Comparison of ENCODE assay signal across 8 cellular contexts in genomic region chr10:7818295-7819125, GRCh38. TPM values are rescaled to one million over a fixed set of nuclear protein-coding genes. Genes with fewer than 3 reads are reported as not detected.
DNase-seq lines count a peak whose midpoint lies in the region; ATAC-seq, FAIRE-seq and TF ChIP-seq lines count a peak whose summit lies in the region.

Gene TAF3, plus strand, starts transcription at chr10:7818505. Its CDS starts 205 bp downstream, at chr10:7818710.

- H3K27ac ChIP-seq in AG04450 (ENCODE audit: low read depth, low read length) (no peak within 1 kb of the TSS), smooth muscle cell (ENCODE audit: low read depth) (no peak within 1 kb of the TSS)

- peaks cover 7% of the 10 kb centered on the region for H4K20me1 ChIP-seq in smooth muscle cell (ENCODE audit: low read depth)

- H3K27ac Mint-ChIP-seq in WTC11: peak within 1 kb of the TSS; percentile 94
- peak within 1 kb of the TSS; percentile 83 to 99 (median 86) for H3K27ac Mint-ChIP-seq in immature natural killer cell

- CTCF ChIA-PET in AG04450 (lab: Charles Lee) (interaction anchor here (0.6 to 2.7 kb wide), 5 partner anchors 10 to 1493 kb away, joined by 3 to 11 read pairs (median 5); no protein-coding TSS in a partner anchor), WTC11 (lab: Charles Lee) (interaction anchor here (1.0 to 1.9 kb wide), 7 partner anchors 10 to 293 kb away, joined by 3 to 9 read pairs (median 6); partner anchors contain the start of genes ATP5F1C and KIN)

- POLR2A ChIA-PET in AG04450 (lab: Yijun Ruan, JAX): interaction anchor here (0.9 to 1.9 kb wide), 4 partner anchors 9 to 267 kb away, joined by 3 to 13 read pairs (median 5); partner anchors contain the start of genes ATP5F1C and KIN
- POLR2A ChIA-PET in WTC11 (lab: Charles Lee): interaction anchor here (0.7 to 1.8 kb wide), 7 partner anchors 9 to 407 kb away, joined by 3 to 15 read pairs (median 3); partner anchors contain the start of genes ATP5F1C and KIN

- no peaks in the 10 kb centered on the region for H3F3A ChIP-seq in smooth muscle cell (ENCODE audit: low read depth)

- H3K9ac ChIP-seq in smooth muscle cell (ENCODE audit: low read depth): peak within 1 kb of the TSS; percentile 79

- H3K27me3 ChIP-seq in AG04450 (ENCODE audit: control insufficient read depth, insufficient read depth, low read length) (peaks cover 11% of the 10 kb centered on the region), bronchial epithelial cell (ENCODE audit: control insufficient read depth, insufficient read depth, low read length) (no peaks in the 10 kb centered on the region), smooth muscle cell (ENCODE audit: low read depth) (no peaks in the 10 kb centered on the region)

- H3K4me1 ChIP-seq in smooth muscle cell (ENCODE audit: low read depth): peaks cover 6% of the 10 kb centered on the region

- peak; percentile 44 for DNase-seq in AG04450 (ENCODE audit: low read depth, low spot score)
- DNase-seq in NCI-H2171 treated with DMSO at 0.1 percent for 48 hours (lab: John Stamatoyannopoulos, UW): peak; percentile 75
- DNase-seq in WTC11 (ENCODE audit: low spot score): peak; percentile 96
- DNase-seq in bronchial epithelial cell (ENCODE audit: low read depth): peak; percentile 61
- DNase-seq in immature natural killer cell: peak; percentile 85 to 86 (median 86)
- DNase-seq in smooth muscle cell (lab: John Stamatoyannopoulos, UW; ENCODE audit: unreplicated experiment): peak; percentile 54

- H3K9me3 Mint-ChIP-seq in WTC11 (no peaks in the 10 kb centered on the region), immature natural killer cell (no peaks in the 10 kb centered on the region)

- ATAC-seq in GM18870 (IDR thresholded peaks at IDR 0.05; ENCODE audit: unreplicated experiment) (peak; percentile 79), HG03103 (IDR thresholded peaks at IDR 0.05; ENCODE audit: low read depth, unreplicated experiment) (peak; percentile 86), WTC11 (peak; percentile 85)

- peak within 1 kb of the TSS; percentile 99 for H3K4me3 ChIP-seq in AG04450 (ENCODE audit: low read depth, low read length)
- H3K4me3 ChIP-seq in bronchial epithelial cell (ENCODE audit: low read depth, low read length): peak within 1 kb of the TSS; percentile 97
- peak within 1 kb of the TSS; percentile 86 for H3K4me3 ChIP-seq in smooth muscle cell

- H2AFZ ChIP-seq in smooth muscle cell (ENCODE audit: low read depth): peak within 1 kb of the TSS; percentile 79

- TF ChIP-seq CTCF in AG04450 (IDR thresholded peaks at IDR 0.05; ENCODE audit: low read depth, low read length): no peak
- TF ChIP-seq CTCF in WTC11 (IDR thresholded peaks at IDR 0.05): no peak
- no peak for TF ChIP-seq CTCF in bronchial epithelial cell (IDR thresholded peaks at IDR 0.05; ENCODE audit: insufficient read depth, low read length, severe bottlenecking)
- no peak for TF ChIP-seq CTCF in smooth muscle cell (IDR thresholded peaks at IDR 0.05; ENCODE audit: borderline replicate concordance, insufficient read depth, poor library complexity, severe bottlenecking)

- H3K9me3 ChIP-seq in AG04450 (ENCODE audit: control insufficient read depth, insufficient read depth, low read length) (no peaks in the 10 kb centered on the region; the same call in 1 of the 2 replicates), smooth muscle cell (replicated peaks; ENCODE audit: low read depth) (no peaks in the 10 kb centered on the region)

- FAIRE-seq in bronchial epithelial cell (lab: Jason Lieb, UNC): no peak

- peaks cover 20% of the 10 kb centered on the region for H3K4me1 Mint-ChIP-seq in WTC11
- H3K4me1 Mint-ChIP-seq in immature natural killer cell: peaks cover 32 to 45% of the 10 kb centered on the region in 2 donors

- WGBS in smooth muscle cell (ENCODE audit: low lambda C conversion rate): under 1% methylated on average over 77 of the region's 77 CpGs

- H3K4me3 Mint-ChIP-seq in WTC11 (peak within 1 kb of the TSS; percentile 97), immature natural killer cell (peak within 1 kb of the TSS; percentile 95 to 100 (median 98))

- H3K36me3 Mint-ChIP-seq in WTC11 (no peaks in the 10 kb centered on the region), immature natural killer cell (no peaks in the 10 kb centered on the region)

- peaks cover 22% of the 10 kb centered on the region for H3K79me2 ChIP-seq in smooth muscle cell (ENCODE audit: low read depth)

- peaks cover 2% of the 10 kb centered on the region for H3K36me3 ChIP-seq in bronchial epithelial cell (ENCODE audit: control insufficient read depth, insufficient read depth, low read length)
- no peaks in the 10 kb centered on the region for H3K36me3 ChIP-seq in smooth muscle cell (ENCODE audit: low read depth)

- H3K4me2 ChIP-seq in smooth muscle cell: peak within 1 kb of the TSS; percentile 87

- H3K27me3 Mint-ChIP-seq in WTC11 (ENCODE audit: low read depth): peaks cover 6% of the 10 kb centered on the region; the same call in 1 of the 2 replicates
- peaks cover 3 to 17% (median 5%) of the 10 kb centered on the region in 3 donors for H3K27me3 Mint-ChIP-seq in immature natural killer cell (ENCODE audit: low read depth in 3 of 3)

TF ChIP-seq in WTC11, 78 proteins besides CTCF, POLR2A, EP300 and RAD21 (continues in another document):
- TF ChIP-seq ZMAT4 (CRISPR knock-in tag; IDR thresholded peaks at IDR 0.05) (no peak), ESRRA (CRISPR knock-in tag; IDR thresholded peaks at IDR 0.05; ENCODE audit: borderline replicate concordance) (no peak), HMGA2 (CRISPR knock-in tag; IDR thresholded peaks at IDR 0.05) (no peak), ZSCAN18 (CRISPR knock-in tag; IDR thresholded peaks at IDR 0.05) (no peak)
- TF ChIP-seq, protein P1, sequence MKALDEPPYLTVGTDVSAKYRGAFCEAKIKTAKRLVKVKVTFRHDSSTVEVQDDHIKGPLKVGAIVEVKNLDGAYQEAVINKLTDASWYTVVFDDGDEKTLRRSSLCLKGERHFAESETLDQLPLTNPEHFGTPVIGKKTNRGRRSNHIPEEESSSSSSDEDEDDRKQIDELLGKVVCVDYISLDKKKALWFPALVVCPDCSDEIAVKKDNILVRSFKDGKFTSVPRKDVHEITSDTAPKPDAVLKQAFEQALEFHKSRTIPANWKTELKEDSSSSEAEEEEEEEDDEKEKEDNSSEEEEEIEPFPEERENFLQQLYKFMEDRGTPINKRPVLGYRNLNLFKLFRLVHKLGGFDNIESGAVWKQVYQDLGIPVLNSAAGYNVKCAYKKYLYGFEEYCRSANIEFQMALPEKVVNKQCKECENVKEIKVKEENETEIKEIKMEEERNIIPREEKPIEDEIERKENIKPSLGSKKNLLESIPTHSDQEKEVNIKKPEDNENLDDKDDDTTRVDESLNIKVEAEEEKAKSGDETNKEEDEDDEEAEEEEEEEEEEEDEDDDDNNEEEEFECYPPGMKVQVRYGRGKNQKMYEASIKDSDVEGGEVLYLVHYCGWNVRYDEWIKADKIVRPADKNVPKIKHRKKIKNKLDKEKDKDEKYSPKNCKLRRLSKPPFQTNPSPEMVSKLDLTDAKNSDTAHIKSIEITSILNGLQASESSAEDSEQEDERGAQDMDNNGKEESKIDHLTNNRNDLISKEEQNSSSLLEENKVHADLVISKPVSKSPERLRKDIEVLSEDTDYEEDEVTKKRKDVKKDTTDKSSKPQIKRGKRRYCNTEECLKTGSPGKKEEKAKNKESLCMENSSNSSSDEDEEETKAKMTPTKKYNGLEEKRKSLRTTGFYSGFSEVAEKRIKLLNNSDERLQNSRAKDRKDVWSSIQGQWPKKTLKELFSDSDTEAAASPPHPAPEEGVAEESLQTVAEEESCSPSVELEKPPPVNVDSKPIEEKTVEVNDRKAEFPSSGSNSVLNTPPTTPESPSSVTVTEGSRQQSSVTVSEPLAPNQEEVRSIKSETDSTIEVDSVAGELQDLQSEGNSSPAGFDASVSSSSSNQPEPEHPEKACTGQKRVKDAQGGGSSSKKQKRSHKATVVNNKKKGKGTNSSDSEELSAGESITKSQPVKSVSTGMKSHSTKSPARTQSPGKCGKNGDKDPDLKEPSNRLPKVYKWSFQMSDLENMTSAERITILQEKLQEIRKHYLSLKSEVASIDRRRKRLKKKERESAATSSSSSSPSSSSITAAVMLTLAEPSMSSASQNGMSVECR (CRISPR knock-in tag; IDR thresholded peaks at IDR 0.05; ENCODE audit: borderline replicate concordance): peak; percentile 64; the same call in 1 of the 2 replicates
- TF ChIP-seq, protein P2, sequence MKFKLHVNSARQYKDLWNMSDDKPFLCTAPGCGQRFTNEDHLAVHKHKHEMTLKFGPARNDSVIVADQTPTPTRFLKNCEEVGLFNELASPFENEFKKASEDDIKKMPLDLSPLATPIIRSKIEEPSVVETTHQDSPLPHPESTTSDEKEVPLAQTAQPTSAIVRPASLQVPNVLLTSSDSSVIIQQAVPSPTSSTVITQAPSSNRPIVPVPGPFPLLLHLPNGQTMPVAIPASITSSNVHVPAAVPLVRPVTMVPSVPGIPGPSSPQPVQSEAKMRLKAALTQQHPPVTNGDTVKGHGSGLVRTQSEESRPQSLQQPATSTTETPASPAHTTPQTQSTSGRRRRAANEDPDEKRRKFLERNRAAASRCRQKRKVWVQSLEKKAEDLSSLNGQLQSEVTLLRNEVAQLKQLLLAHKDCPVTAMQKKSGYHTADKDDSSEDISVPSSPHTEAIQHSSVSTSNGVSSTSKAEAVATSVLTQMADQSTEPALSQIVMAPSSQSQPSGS (CRISPR knock-in tag; IDR thresholded peaks at IDR 0.05; ENCODE audit: borderline replicate concordance, low read depth): no peak

RNA-seq across cellular contexts. Expression of gene TAF3, which starts in this region (rescaled TPM):
- polyA plus RNA-seq in AG04450 (2011; rRNA removed) (2.3 and 3.1 TPM in 2 replicates), immature natural killer cell (10 to 100 TPM in 1 of 3 donors, 1 to 10 TPM in 2; 3.5 to 13.2 (median 5.5) TPM), smooth muscle cell (7.0 and 7.3 TPM in 2 replicates)
- polyA minus RNA-seq in AG04450 (2011; rRNA and poly(A)+ RNA removed): 2.3 and 2.7 TPM in 2 replicates
- total RNA-seq in WTC11 (2021) (8.0 to 8.9 TPM (median 8.1 TPM) in 3 replicates), bronchial epithelial cell (1.3 and 1.4 TPM in 2 replicates), smooth muscle cell (3.0 and 3.7 TPM in 2 replicates)

Comparison
In these comparisons a context has a peak if more than half of its experiments do, and no peak if none do; other contexts are left out.
1. DNase-seq: peak in every context shown above with its lines; median percentile 96 in WTC11; 86 in immature natural killer cell; 75 in NCI-H2171 treated with DMSO at 0.1 percent for 48 hours; 61 in bronchial epithelial cell; 54 in smooth muscle cell; 44 in AG04450.